ENCODE assay signal across 23 cellular contexts in genomic region chr2:126766295-126766694, GRCh38.
DNase-seq lines count a peak whose midpoint lies in the region; ATAC-seq and TF ChIP-seq lines count a peak whose summit lies in the region.
"Had no signal": no experiment of that assay in that cellular context is flagged by ENCODE, and none has a peak within 500 bp of the region (broad histone marks: within the 10 kb centered on the region; RNA-seq: fewer than 3 reads in every experiment).

No MANE protein-coding gene starts in this region.

- ATAC-seq in naive thymus-derived CD4-positive, alpha-beta T cell, result no peak
- no peak for ATAC-seq in stimulated activated effector memory CD8-positive, alpha-beta T cell treated with anti-CD3 and anti-CD28 coated beads, Interleukin-12 subunit alpha, Interleukin-12 subunit beta, amount 100 ng/mL, for 72 hours
- ATAC-seq in PC-3 (no peak), HG03025 (IDR thresholded peaks at IDR 0.05; ENCODE audit: low FRiP score, unreplicated experiment) (no peak)
- ATAC-seq: GM12878, HCT116 had no signal

- no peak overlapping the region for H3K9ac ChIP-seq in PC-3 (ENCODE audit: low read length)

- no peaks in the 10 kb centered on the region for H3K9me2 ChIP-seq in PC-3 (replicated peaks; ENCODE audit: low read length)

- peak overlapping the region in 6 of 9 donors; percentile 33 to 95 (median 44) for H3K27ac Mint-ChIP-seq in naive thymus-derived CD4-positive, alpha-beta T cell
- peak overlapping the region; percentile 46 for H3K27ac Mint-ChIP-seq in stimulated activated effector memory CD8-positive, alpha-beta T cell treated with anti-CD3 and anti-CD28 coated beads, Interleukin-12 subunit alpha, Interleukin-12 subunit beta, amount 100 ng/mL, for 72 hours
- no peak overlapping the region for H3K27ac Mint-ChIP-seq in activated T-helper 1 cell treated with anti-CD3 and anti-CD28 coated beads, Interleukin-12 subunit alpha, Interleukin-12 subunit beta, Interleukin-2, Interleukin-4 antibody, amounts not matched to agents 30 ng/mL and 10 ng/mL and 1 ng/mL, durations not matched to agents 14 hours and 24 hours and 36 hours
- H3K27ac Mint-ChIP-seq: CD4-positive, CD25-positive, alpha-beta regulatory T cell; HFFc6 had no signal

- DNase-seq in activated effector memory CD4-positive, alpha-beta T cell treated with anti-CD3 and anti-CD28 coated beads, Interleukin-2, amount 50 U/mL, for 16 hours, result peak; percentile 22
- DNase-seq in activated effector memory CD4-positive, alpha-beta T cell treated with Interleukin-2 at 50 U/mL for 16 hours, result no peak
- DNase-seq in ecto neural progenitor cell (ENCODE audit: low spot score) (peak; percentile 14), PC-3 (no peak)
- DNase-seq in naive thymus-derived CD4-positive, alpha-beta T cell, result no peak
- no peak for DNase-seq in stimulated activated effector memory CD8-positive, alpha-beta T cell treated with anti-CD3 and anti-CD28 coated beads, Interleukin-12 subunit alpha, Interleukin-12 subunit beta, amount 100 ng/mL, for 72 hours (ENCODE audit: low spot score in 2 of 2)
- DNase-seq in activated T-helper 1 cell treated with anti-CD3 and anti-CD28 coated beads, Interleukin-12 subunit alpha, Interleukin-12 subunit beta, Interleukin-2, Interleukin-4 antibody, amounts not matched to agents 30 ng/mL and 10 ng/mL and 1 ng/mL, durations not matched to agents 14 hours and 24 hours and 36 hours (ENCODE audit: low spot score), result no peak
- DNase-seq: ACHN; BE2C; C1 segment of cervical spinal cord; CD4-positive, CD25-positive, alpha-beta regulatory T cell; CD8-positive, alpha-beta memory T cell; COR-L47; DMS 273 treated with DMSO at 0.1 percent for 48 hours; DMS53; DND-41; EL; GOT3; H7; HFFc6 had no signal

- CTCF ChIA-PET in naive thymus-derived CD4-positive, alpha-beta T cell (lab: Charles Lee), result no interaction called here
- CTCF ChIA-PET in PC-3 (lab: Charles Lee), result no interaction called here

- TF ChIP-seq CTCF in PC-3 (conservative IDR thresholded peaks at IDR 0.05; ENCODE audit: low read depth, low read length), result no peak

- peaks cover 0 to 6% (median 0%) of the 10 kb centered on the region in 5 donors for H3K36me3 Mint-ChIP-seq in naive thymus-derived CD4-positive, alpha-beta T cell
- no peaks in the 10 kb centered on the region for H3K36me3 Mint-ChIP-seq in stimulated activated effector memory CD8-positive, alpha-beta T cell treated with anti-CD3 and anti-CD28 coated beads, Interleukin-12 subunit alpha, Interleukin-12 subunit beta, amount 100 ng/mL, for 72 hours
- H3K36me3 Mint-ChIP-seq in activated T-helper 1 cell treated with anti-CD3 and anti-CD28 coated beads, Interleukin-12 subunit alpha, Interleukin-12 subunit beta, Interleukin-2, Interleukin-4 antibody, amounts not matched to agents 30 ng/mL and 10 ng/mL and 1 ng/mL, durations not matched to agents 14 hours and 24 hours and 36 hours (ENCODE audit: low read depth), result no peaks in the 10 kb centered on the region
- H3K36me3 Mint-ChIP-seq: CD4-positive, CD25-positive, alpha-beta regulatory T cell had no signal

- peaks cover 41 to 87% (median 67%) of the 10 kb centered on the region in 7 donors for H3K4me1 Mint-ChIP-seq in naive thymus-derived CD4-positive, alpha-beta T cell
- peaks cover 69% of the 10 kb centered on the region for H3K4me1 Mint-ChIP-seq in stimulated activated effector memory CD8-positive, alpha-beta T cell treated with anti-CD3 and anti-CD28 coated beads, Interleukin-12 subunit alpha, Interleukin-12 subunit beta, amount 100 ng/mL, for 72 hours
- peaks cover 41% of the 10 kb centered on the region for H3K4me1 Mint-ChIP-seq in activated T-helper 1 cell treated with anti-CD3 and anti-CD28 coated beads, Interleukin-12 subunit alpha, Interleukin-12 subunit beta, Interleukin-2, Interleukin-4 antibody, amounts not matched to agents 30 ng/mL and 10 ng/mL and 1 ng/mL, durations not matched to agents 14 hours and 24 hours and 36 hours (ENCODE audit: low read depth)

- H3K79me2 ChIP-seq in PC-3 (ENCODE audit: low read length), result no peaks in the 10 kb centered on the region

- peak overlapping the region in 7 of 10 donors; percentile 30 to 61 (median 51) for H3K4me3 Mint-ChIP-seq in naive thymus-derived CD4-positive, alpha-beta T cell
- H3K4me3 Mint-ChIP-seq in stimulated activated effector memory CD8-positive, alpha-beta T cell treated with anti-CD3 and anti-CD28 coated beads, Interleukin-12 subunit alpha, Interleukin-12 subunit beta, amount 100 ng/mL, for 72 hours, result no peak overlapping the region
- H3K4me3 Mint-ChIP-seq in activated T-helper 1 cell treated with anti-CD3 and anti-CD28 coated beads, Interleukin-12 subunit alpha, Interleukin-12 subunit beta, Interleukin-2, Interleukin-4 antibody, amounts not matched to agents 30 ng/mL and 10 ng/mL and 1 ng/mL, durations not matched to agents 14 hours and 24 hours and 36 hours, result no peak overlapping the region
- H3K4me3 Mint-ChIP-seq: HFFc6 had no signal

- H3K4me1 ChIP-seq in naive thymus-derived CD4-positive, alpha-beta T cell (ENCODE audit: control insufficient read depth in 2 of 2, insufficient read depth in 2 of 2, low read length in 2 of 2), result peaks cover 26 to 34% of the 10 kb centered on the region in 2 donors
- H3K4me1 ChIP-seq in PC-3 (ENCODE audit: insufficient read depth, low read length), result no peaks in the 10 kb centered on the region
- H3K4me1 ChIP-seq: BE2C had no signal

- H3K27me3 ChIP-seq in naive thymus-derived CD4-positive, alpha-beta T cell (ENCODE audit: control insufficient read depth in 2 of 2, insufficient read depth in 2 of 2, low read length in 2 of 2), result no peaks in the 10 kb centered on the region
- H3K27me3 ChIP-seq in PC-3 (ENCODE audit: low read length), result peaks cover 5% of the 10 kb centered on the region; the same call in 1 of the 2 replicates
- H3K27me3 ChIP-seq: BE2C had no signal

- no peaks in the 10 kb centered on the region for H3K36me3 ChIP-seq in naive thymus-derived CD4-positive, alpha-beta T cell (ENCODE audit: control insufficient read depth in 2 of 3, insufficient read depth in 3 of 3, low read length in 3 of 3)
- no peaks in the 10 kb centered on the region for H3K36me3 ChIP-seq in PC-3 (ENCODE audit: low read depth, low read length)
- H3K36me3 ChIP-seq: BE2C had no signal

- POLR2A ChIA-PET in naive thymus-derived CD4-positive, alpha-beta T cell (lab: Charles Lee), result no interaction called here
- POLR2A ChIA-PET in PC-3 (lab: Charles Lee; ENCODE audit: unreplicated experiment), result no interaction called here

- H3F3A ChIP-seq in PC-3 (ENCODE audit: low read length, unreplicated experiment), result no peaks in the 10 kb centered on the region

- BruUV-seq in PC-3 (replicated peaks; lab: Mats Ljungman, UMichigan), result no TSS peak

- H3K9me3 ChIP-seq in naive thymus-derived CD4-positive, alpha-beta T cell (ENCODE audit: control insufficient read depth in 2 of 3, low read length in 3 of 3), result no peaks in the 10 kb centered on the region
- H3K9me3 ChIP-seq in PC-3 (ENCODE audit: low read length), result no peaks in the 10 kb centered on the region
- H3K9me3 ChIP-seq: BE2C had no signal

- no peak overlapping the region for H3K4me2 ChIP-seq in PC-3 (ENCODE audit: low read length)

- H2AFZ ChIP-seq in PC-3 (ENCODE audit: low read length), result no peak overlapping the region

- H3K27ac ChIP-seq in naive thymus-derived CD4-positive, alpha-beta T cell (ENCODE audit: low read depth, low read length), result no peak overlapping the region
- H3K27ac ChIP-seq in PC-3 (ENCODE audit: low read length), result no peak overlapping the region

- no peak overlapping the region for H3K4me3 ChIP-seq in naive thymus-derived CD4-positive, alpha-beta T cell (ENCODE audit: low read length)
- no peak overlapping the region for H3K4me3 ChIP-seq in PC-3 (ENCODE audit: low read length)
- H3K4me3 ChIP-seq: GM12878 had no signal

- intact Hi-C loops in naive thymus-derived CD4-positive, alpha-beta T cell (cut with micrococcal nuclease), result no loop called here
- intact Hi-C loops in PC-3 (cut with micrococcal nuclease), result no loop called here
- intact Hi-C loops in activated T-helper 1 cell treated with anti-CD3 and anti-CD28 coated beads, Interleukin-12 subunit alpha, Interleukin-12 subunit beta, Interleukin-2, Interleukin-4 antibody, amounts not matched to agents 30 ng/mL and 10 ng/mL and 1 ng/mL, durations not matched to agents 14 hours and 24 hours and 36 hours (cut with micrococcal nuclease), result no loop called here

- peaks cover 0 to 8% (median 2%) of the 10 kb centered on the region in 11 donors for H3K9me3 Mint-ChIP-seq in naive thymus-derived CD4-positive, alpha-beta T cell
- H3K9me3 Mint-ChIP-seq in stimulated activated effector memory CD8-positive, alpha-beta T cell treated with anti-CD3 and anti-CD28 coated beads, Interleukin-12 subunit alpha, Interleukin-12 subunit beta, amount 100 ng/mL, for 72 hours, result no peaks in the 10 kb centered on the region
- no peaks in the 10 kb centered on the region for H3K9me3 Mint-ChIP-seq in activated T-helper 1 cell treated with anti-CD3 and anti-CD28 coated beads, Interleukin-12 subunit alpha, Interleukin-12 subunit beta, Interleukin-2, Interleukin-4 antibody, amounts not matched to agents 30 ng/mL and 10 ng/mL and 1 ng/mL, durations not matched to agents 14 hours and 24 hours and 36 hours
- H3K9me3 Mint-ChIP-seq: CD8-positive, alpha-beta memory T cell; HFFc6 had no signal

- H3K27me3 Mint-ChIP-seq in naive thymus-derived CD4-positive, alpha-beta T cell, result peaks cover 0 to 48% (median 0%) of the 10 kb centered on the region in 5 donors
- H3K27me3 Mint-ChIP-seq in activated T-helper 1 cell treated with anti-CD3 and anti-CD28 coated beads, Interleukin-12 subunit alpha, Interleukin-12 subunit beta, Interleukin-2, Interleukin-4 antibody, amounts not matched to agents 30 ng/mL and 10 ng/mL and 1 ng/mL, durations not matched to agents 14 hours and 24 hours and 36 hours (ENCODE audit: insufficient read depth), result peaks cover 26% of the 10 kb centered on the region

- H4K20me1 ChIP-seq in PC-3 (ENCODE audit: low read length), result no peaks in the 10 kb centered on the region

Comparison
In these comparisons a context has a peak if more than half of its experiments do, and no peak if none do; other contexts are left out.
1. DNase-seq: peak in activated effector memory CD4-positive, alpha-beta T cell treated with anti-CD3 and anti-CD28 coated beads, Interleukin-2, amount 50 U/mL, for 16 hours (single experiment) and ecto neural progenitor cell (single experiment); none in activated effector memory CD4-positive, alpha-beta T cell treated with Interleukin-2 at 50 U/mL for 16 hours (single experiment), naive thymus-derived CD4-positive, alpha-beta T cell (0 of 9), stimulated activated effector memory CD8-positive, alpha-beta T cell treated with anti-CD3 and anti-CD28 coated beads, Interleukin-12 subunit alpha, Interleukin-12 subunit beta, amount 100 ng/mL, for 72 hours (0 of 2), PC-3 (single experiment) and activated T-helper 1 cell treated with anti-CD3 and anti-CD28 coated beads, Interleukin-12 subunit alpha, Interleukin-12 subunit beta, Interleukin-2, Interleukin-4 antibody, amounts not matched to agents 30 ng/mL and 10 ng/mL and 1 ng/mL, durations not matched to agents 14 hours and 24 hours and 36 hours (single experiment).
2. H3K4me3 Mint-ChIP-seq: peak in naive thymus-derived CD4-positive, alpha-beta T cell (7 of 10); none in stimulated activated effector memory CD8-positive, alpha-beta T cell treated with anti-CD3 and anti-CD28 coated beads, Interleukin-12 subunit alpha, Interleukin-12 subunit beta, amount 100 ng/mL, for 72 hours (single experiment) and activated T-helper 1 cell treated with anti-CD3 and anti-CD28 coated beads, Interleukin-12 subunit alpha, Interleukin-12 subunit beta, Interleukin-2, Interleukin-4 antibody, amounts not matched to agents 30 ng/mL and 10 ng/mL and 1 ng/mL, durations not matched to agents 14 hours and 24 hours and 36 hours (single experiment).